ENCODE assay signal across 8 cellular contexts in the genomic region with DNA sequence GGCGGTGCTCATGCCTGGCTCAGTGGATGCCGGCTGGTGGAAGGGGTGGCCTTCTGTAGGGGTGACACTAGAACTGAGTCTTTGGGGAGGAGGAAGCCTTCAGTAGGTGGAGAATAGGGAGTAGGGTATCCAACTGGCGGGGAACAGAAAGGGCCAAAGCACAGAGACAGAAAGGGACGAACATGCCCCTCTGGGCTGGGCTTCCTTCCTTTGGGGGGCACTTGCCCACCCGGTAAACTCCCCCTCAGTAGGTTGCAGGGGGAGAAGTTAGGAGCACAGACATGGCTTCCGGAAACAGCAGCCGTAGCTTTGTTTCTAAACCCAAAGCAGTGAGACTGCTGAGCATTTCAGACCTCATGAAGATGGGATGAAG. TPM values are rescaled to one million over a fixed set of nuclear protein-coding genes. Genes with fewer than 3 reads are reported as not detected.
DNase-seq lines count a peak whose midpoint lies in the region; ATAC-seq and TF ChIP-seq lines count a peak whose summit lies in the region.

No MANE protein-coding gene starts in this region.

- ATAC-seq in HCT116 (peak; percentile 15), natural killer cell (peak in 1 of 3 donors; percentile 15)

- intact Hi-C loops in HCT116 (cut with micrococcal nuclease) (no loop called here), natural killer cell (cut with micrococcal nuclease) (loop anchor here (2.0 kb wide), 1 partner anchor 17 kb away; no protein-coding TSS in a partner anchor)

- H2AFZ ChIP-seq in HCT116 (ENCODE audit: low read depth, low read length, poor library complexity, severe bottlenecking) = no peak overlapping the region

- RAD21 ChIA-PET in HCT116 (lab: Charles Lee; ENCODE audit: low non-redundant PET in 1 of 2, low total read pairs in 2 of 2, uncharacterized antibody in 2 of 2, unreplicated experiment in 2 of 2) = no interaction called here

- no peaks in the 10 kb centered on the region for H4K20me1 ChIP-seq in HCT116 (ENCODE audit: insufficient read depth)

- WGBS in endodermal cell (ENCODE audit: insufficient coverage in 1 of 2, insufficient read length in 1 of 2), 2 experiments = 36 to 47% methylated on average over 5 to 7 of the region's 7 CpGs

- no peaks in the 10 kb centered on the region for H3K27me3 ChIP-seq in HCT116 (ENCODE audit: insufficient read depth, low read length)
- peaks cover 1% of the 10 kb centered on the region; the same call in 1 of the 2 replicates for H3K27me3 ChIP-seq in SJSA1 (replicated peaks)
- no peaks in the 10 kb centered on the region for H3K27me3 ChIP-seq in endodermal cell (ENCODE audit: control insufficient read depth, insufficient read depth, low read length, poor library complexity, severe bottlenecking)

- H3K9ac ChIP-seq in HCT116 (ENCODE audit: low read length) (peak overlapping the region; percentile 80), endodermal cell (ENCODE audit: extremely low read depth, low read length, poor library complexity, severe bottlenecking) (peak overlapping the region; percentile 49)

- no peak for TF ChIP-seq CTCF in HCT116 (IDR thresholded peaks at IDR 0.05 in 2 of 3, conservative IDR thresholded peaks at IDR 0.05 in 1 of 3; ENCODE audit: borderline replicate concordance in 1 of 3, insufficient read depth in 1 of 3, low read depth in 2 of 3, low read length in 2 of 3)
- no peak for TF ChIP-seq CTCF in endodermal cell (conservative IDR thresholded peaks at IDR 0.05)
- no peak for TF ChIP-seq CTCF in natural killer cell (IDR thresholded peaks at IDR 0.05)

- H3K4me2 ChIP-seq in HCT116 (ENCODE audit: low read length) = peak overlapping the region; percentile 93

- peak overlapping the region; percentile 74 for H3K4me3 Mint-ChIP-seq in endodermal cell
- peak overlapping the region; percentile 88 for H3K4me3 Mint-ChIP-seq in natural killer cell

- no peaks in the 10 kb centered on the region for H3K9me2 ChIP-seq in HCT116 (ENCODE audit: insufficient read depth)

- no peak for TF ChIP-seq RAD21 in HCT116 (IDR thresholded peaks at IDR 0.05; ENCODE audit: low read depth)

- CTCF ChIA-PET in HCT116 (lab: Charles Lee) = interaction anchor here (1.2 to 1.9 kb wide), 5 partner anchors 10 to 316 kb away, joined by 3 to 14 read pairs (median 6); no protein-coding TSS in a partner anchor

- H3K4me1 Mint-ChIP-seq in endodermal cell (peaks cover 8% of the 10 kb centered on the region), natural killer cell (peaks cover 10 to 21% of the 10 kb centered on the region in 2 donors)

- H3K27me3 Mint-ChIP-seq in endodermal cell (ENCODE audit: insufficient read depth) = peaks cover 9% of the 10 kb centered on the region
- H3K27me3 Mint-ChIP-seq in natural killer cell (ENCODE audit: low read depth in 2 of 2) = peaks cover 0 to under 1% of the 10 kb centered on the region in 2 donors

- DNase-seq in GM03348 (ENCODE audit: low spot score) (peak; percentile 50), HCT116 (ENCODE audit: low read depth, low spot score) (no peak), SJSA1 (ENCODE audit: low read depth in 1 of 2, low spot score in 2 of 2) (no peak), endodermal cell (no peak), natural killer cell (no peak), kidney glomerular epithelial cell (lab: John Stamatoyannopoulos, UW) (no peak), hippocampal formation (lab: John Stamatoyannopoulos, UW) (no peak)
- DNase-seq in activated CD4-positive, CD25-positive, alpha-beta regulatory T cell treated with anti-CD3 and anti-CD28 coated beads, Interleukin-2, amount 50 U/mL, for 72 hours = no peak

- H3K4me3 ChIP-seq in HCT116 (replicated peaks in 1 of 2; ENCODE audit: low read depth in 1 of 2, low read length in 2 of 2) (peak overlapping the region; percentile 78 to 91), SJSA1 (peak overlapping the region; percentile 96), endodermal cell (ENCODE audit: low read length) (peak overlapping the region; percentile 85)

- H3K4me1 ChIP-seq in HCT116 (ENCODE audit: control insufficient read depth in 1 of 2, insufficient read depth in 2 of 2, low read length in 2 of 2) (peaks cover 10 to 22% of the 10 kb centered on the region in 2 experiments; a peak in 3 of 4 replicates), SJSA1 (replicated peaks) (peaks cover 14% of the 10 kb centered on the region), endodermal cell (ENCODE audit: control insufficient read depth, insufficient read depth, low read length) (no peaks in the 10 kb centered on the region)

- peak overlapping the region; percentile 59 for H3K27ac Mint-ChIP-seq in endodermal cell
- peak overlapping the region; percentile 75 to 91 for H3K27ac Mint-ChIP-seq in natural killer cell

- TSS peak; percentile 83 for BruUV-seq in HCT116 (replicated peaks; lab: Mats Ljungman, UMichigan)

- no peaks in the 10 kb centered on the region for H3K9me3 ChIP-seq in HCT116 (ENCODE audit: control insufficient read depth in 1 of 2, insufficient read depth in 1 of 2, low read depth in 1 of 2, low read length in 2 of 2)
- no peaks in the 10 kb centered on the region; the same call in 1 of the 2 replicates for H3K9me3 ChIP-seq in SJSA1 (replicated peaks)
- no peaks in the 10 kb centered on the region for H3K9me3 ChIP-seq in endodermal cell (ENCODE audit: control insufficient read depth, low read length)

- H3K27ac ChIP-seq in HCT116 (ENCODE audit: low read depth, low read length) = peak overlapping the region; percentile 67; the same call in 1 of the 2 replicates
- peak overlapping the region; percentile 32; the same call in 1 of the 2 replicates for H3K27ac ChIP-seq in SJSA1
- no peak overlapping the region for H3K27ac ChIP-seq in endodermal cell (ENCODE audit: low read depth, low read length)

- H3K36me3 ChIP-seq in HCT116 (ENCODE audit: control insufficient read depth in 1 of 2, insufficient read depth in 2 of 2, low read length in 2 of 2) (peaks cover 13 to 15% of the 10 kb centered on the region in 2 experiments; a peak in 3 of 4 replicates), SJSA1 (peaks cover 35% of the 10 kb centered on the region), endodermal cell (ENCODE audit: control insufficient read depth, insufficient read depth, low read length) (peaks cover 9% of the 10 kb centered on the region)

- H3K79me2 ChIP-seq in HCT116 (ENCODE audit: insufficient read depth, low read length) = peaks cover 9% of the 10 kb centered on the region; the same call in 1 of the 2 replicates

- H3K36me3 Mint-ChIP-seq in endodermal cell (ENCODE audit: low read depth) (peaks cover 21% of the 10 kb centered on the region), natural killer cell (no peaks in the 10 kb centered on the region)

- TF ChIP-seq POLR2A in HCT116 (IDR thresholded peaks at IDR 0.05; ENCODE audit: borderline replicate concordance, extremely low read depth, insufficient read depth, insufficient read length) = no peak

- H3K9me3 Mint-ChIP-seq in endodermal cell = no peaks in the 10 kb centered on the region
- H3K9me3 Mint-ChIP-seq in natural killer cell = no peaks in the 10 kb centered on the region

- POLR2A ChIA-PET in HCT116 (lab: Charles Lee) = interaction anchor here (0.8 to 1.7 kb wide), 3 partner anchors 10 to 96 kb away, joined by 3 to 5 read pairs (median 4); partner anchors contain the start of gene LGALS3BP

TF ChIP-seq in HCT116, 20 proteins besides CTCF, POLR2A, EP300 and RAD21:
- no peak for TF ChIP-seq JUND (IDR thresholded peaks at IDR 0.05)
- no peak for TF ChIP-seq FOSL1 (IDR thresholded peaks at IDR 0.05; ENCODE audit: low read depth)
- TF ChIP-seq EGR1 (IDR thresholded peaks at IDR 0.05; ENCODE audit: low read depth) = no peak
- TF ChIP-seq, protein P1, sequence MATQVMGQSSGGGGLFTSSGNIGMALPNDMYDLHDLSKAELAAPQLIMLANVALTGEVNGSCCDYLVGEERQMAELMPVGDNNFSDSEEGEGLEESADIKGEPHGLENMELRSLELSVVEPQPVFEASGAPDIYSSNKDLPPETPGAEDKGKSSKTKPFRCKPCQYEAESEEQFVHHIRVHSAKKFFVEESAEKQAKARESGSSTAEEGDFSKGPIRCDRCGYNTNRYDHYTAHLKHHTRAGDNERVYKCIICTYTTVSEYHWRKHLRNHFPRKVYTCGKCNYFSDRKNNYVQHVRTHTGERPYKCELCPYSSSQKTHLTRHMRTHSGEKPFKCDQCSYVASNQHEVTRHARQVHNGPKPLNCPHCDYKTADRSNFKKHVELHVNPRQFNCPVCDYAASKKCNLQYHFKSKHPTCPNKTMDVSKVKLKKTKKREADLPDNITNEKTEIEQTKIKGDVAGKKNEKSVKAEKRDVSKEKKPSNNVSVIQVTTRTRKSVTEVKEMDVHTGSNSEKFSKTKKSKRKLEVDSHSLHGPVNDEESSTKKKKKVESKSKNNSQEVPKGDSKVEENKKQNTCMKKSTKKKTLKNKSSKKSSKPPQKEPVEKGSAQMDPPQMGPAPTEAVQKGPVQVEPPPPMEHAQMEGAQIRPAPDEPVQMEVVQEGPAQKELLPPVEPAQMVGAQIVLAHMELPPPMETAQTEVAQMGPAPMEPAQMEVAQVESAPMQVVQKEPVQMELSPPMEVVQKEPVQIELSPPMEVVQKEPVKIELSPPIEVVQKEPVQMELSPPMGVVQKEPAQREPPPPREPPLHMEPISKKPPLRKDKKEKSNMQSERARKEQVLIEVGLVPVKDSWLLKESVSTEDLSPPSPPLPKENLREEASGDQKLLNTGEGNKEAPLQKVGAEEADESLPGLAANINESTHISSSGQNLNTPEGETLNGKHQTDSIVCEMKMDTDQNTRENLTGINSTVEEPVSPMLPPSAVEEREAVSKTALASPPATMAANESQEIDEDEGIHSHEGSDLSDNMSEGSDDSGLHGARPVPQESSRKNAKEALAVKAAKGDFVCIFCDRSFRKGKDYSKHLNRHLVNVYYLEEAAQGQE (IDR thresholded peaks at IDR 0.05; ENCODE audit: low read depth) = no peak
TF ChIP-seq in HCT116: peak in this region for 0.

RNA-seq across cellular contexts. Expression of gene ENGASE, which starts 0.8 kb away (rescaled TPM):
- total RNA-seq in HCT116 (2021; ENCODE audit: unreplicated experiment) (54.2 TPM), endodermal cell (10 to 100 TPM; 40.8 to 42.0 TPM), natural killer cell (10 to 100 TPM; 56.0 to 86.4 (median 56.9) TPM)
- polyA plus RNA-seq in HCT116 (2012) = 21.4 and 21.8 TPM in 2 replicates
- 7.8 and 13.9 TPM in 2 replicates for total RNA-seq in SJSA1 (2014; rRNA removed; shearing (Covaris generic))
- polyA plus RNA-seq in endodermal cell (2013, experiment 1 of 2) = 33.7 TPM
- 27.0 TPM for polyA plus RNA-seq in endodermal cell (2013, experiment 2 of 2)

RNA-seq across cellular contexts. Expression of gene C1QTNF1, which starts 51.5 kb away (rescaled TPM):
- total RNA-seq in HCT116 (2021; ENCODE audit: unreplicated experiment) (4.0 TPM), endodermal cell (10 to 100 TPM; 16.0 to 16.5 TPM), natural killer cell (under 1 TPM in 2 of 3 donors, not detected in 1; 0.20 to 0.28 TPM)
- 3.5 and 3.7 TPM in 2 replicates for polyA plus RNA-seq in HCT116 (2012)
- 3.6 and 5.1 TPM in 2 replicates for total RNA-seq in SJSA1 (2014; rRNA removed; shearing (Covaris generic))
- polyA plus RNA-seq in endodermal cell (2013, experiment 1 of 2) = 1.5 TPM
- polyA plus RNA-seq in endodermal cell (2013, experiment 2 of 2) = 1.7 TPM
